18 cellular contexts compared by ENCODE assay signal in genomic region chr6:57072108-57072507, GRCh38. TPM values are rescaled to one million over a fixed set of nuclear protein-coding genes. Genes with fewer than 3 reads are reported as not detected.
A peak's percentile ranks its signal among the peaks of the same experiment; 100 is the strongest.
DNase-seq lines count a peak whose midpoint lies in the region; ATAC-seq, FAIRE-seq and TF ChIP-seq lines count a peak whose summit lies in the region.
"Had no signal": no experiment of that assay in that cellular context is flagged by ENCODE, and none has a peak within 500 bp of the region (broad histone marks: within the 10 kb centered on the region; RNA-seq: fewer than 3 reads in every experiment).

No MANE protein-coding gene starts in this region.

- FAIRE-seq in HTR-8/SVneo (lab: Jason Lieb, UNC) = peak; percentile 69
- FAIRE-seq: A204.1, GM19239 had no signal

- peaks cover 9% of the 10 kb centered on the region for H3K36me3 Mint-ChIP-seq in activated T-cell treated with anti-CD3 and anti-CD28 coated beads, Interleukin-2, amount 50 U/mL, for 4 hours (ENCODE audit: insufficient read depth)

- intact Hi-C loops in left ventricle myocardium superior (cut with micrococcal nuclease) = no loop called here

- ATAC-seq in left ventricle myocardium superior = no peak
- ATAC-seq in activated T-cell treated with anti-CD3 and anti-CD28 coated beads, Interleukin-2, amount 50 U/mL, for 4 hours = no peak
- ATAC-seq: HCT116 had no signal

- no peak overlapping the region for H3K4me3 ChIP-seq in fibroblast of pulmonary artery (replicated peaks; ENCODE audit: low read depth, low read length)

- no peak overlapping the region for H3K4me3 Mint-ChIP-seq in activated T-cell treated with anti-CD3 and anti-CD28 coated beads, Interleukin-2, amount 50 U/mL, for 4 hours
- H3K4me3 Mint-ChIP-seq: B cell; CD4-positive, alpha-beta T cell; IgD-negative memory B cell had no signal

- TF ChIP-seq CTCF in fibroblast of pulmonary artery (IDR thresholded peaks at IDR 0.05; ENCODE audit: low read length, missing control alignments) = no peak

- H3K9me3 Mint-ChIP-seq in activated T-cell treated with anti-CD3 and anti-CD28 coated beads, Interleukin-2, amount 50 U/mL, for 4 hours = no peaks in the 10 kb centered on the region
- H3K9me3 Mint-ChIP-seq: CD4-positive, alpha-beta T cell had no signal

- DNase-seq in EH (ENCODE audit: low read depth) (peak; percentile 7), HTR-8/SVneo (ENCODE audit: insufficient read length, low spot score) (no peak), SK-MEL-5 (ENCODE audit: low read depth, low spot score) (peak; percentile 3), fibroblast of pulmonary artery (ENCODE audit: low read depth) (peak; percentile 8), left ventricle myocardium superior (no peak)
- no peak for DNase-seq in stimulated activated CD4-positive, alpha-beta T cell treated with anti-CD3 and anti-CD28 coated beads, Interleukin-4, amount 100 ng/mL, for 24 hours
- DNase-seq in activated T-cell treated with anti-CD3 and anti-CD28 coated beads, Interleukin-2, amount 50 U/mL, for 4 hours = no peak
- DNase-seq: C1 segment of cervical spinal cord; Calu3; CD4-positive, alpha-beta T cell; DMS153; DMS79 treated with DMSO at 0.1 percent for 48 hours; GDM1 had no signal

- in situ Hi-C loops in SK-MEL-5 (cut with HindIII; ENCODE audit: low pct_unique_long_range_greater_than_20kb, low sequenced_read_pairs) = no loop called here

- H3K27me3 Mint-ChIP-seq in activated T-cell treated with anti-CD3 and anti-CD28 coated beads, Interleukin-2, amount 50 U/mL, for 4 hours (ENCODE audit: low read depth) = no peaks in the 10 kb centered on the region
- H3K27me3 Mint-ChIP-seq: B cell; CD4-positive, alpha-beta T cell; IgD-negative memory B cell had no signal

- H3K4me1 Mint-ChIP-seq in activated T-cell treated with anti-CD3 and anti-CD28 coated beads, Interleukin-2, amount 50 U/mL, for 4 hours (ENCODE audit: low read depth) = no peaks in the 10 kb centered on the region
- H3K4me1 Mint-ChIP-seq: B cell had no signal

RNA-seq across cellular contexts. Expression of gene ZNF451, which starts 17.9 kb away (rescaled TPM):
- total RNA-seq in SK-MEL-5 (2014; rRNA removed; shearing (Covaris generic)) = 33.9 and 41.9 TPM in 2 replicates
- 14.5 and 16.9 TPM in 2 replicates for polyA plus RNA-seq in SK-MEL-5 (2015; cell fraction: cytosol; rRNA removed)
- polyA plus RNA-seq in SK-MEL-5 (2015; cell fraction: nucleus; rRNA removed) = 80.0 and 80.8 TPM in 2 replicates
- total RNA-seq in left ventricle myocardium superior = 23.7 TPM
- total RNA-seq in activated T-cell treated with anti-CD3 and anti-CD28 coated beads, Interleukin-2, amount 50 U/mL, for 4 hours = 10 to 100 TPM; 36.8 to 44.8 (median 43.3) TPM

RNA-seq across cellular contexts. Expression of gene KIAA1586, which starts 25.6 kb away (rescaled TPM):
- total RNA-seq in SK-MEL-5 (2014; rRNA removed; shearing (Covaris generic)) = 9.4 and 10.1 TPM in 2 replicates
- polyA plus RNA-seq in SK-MEL-5 (2015; cell fraction: cytosol; rRNA removed) = 4.2 and 4.5 TPM in 2 replicates
- polyA plus RNA-seq in SK-MEL-5 (2015; cell fraction: nucleus; rRNA removed) = 7.1 and 13.8 TPM in 2 replicates
- total RNA-seq in left ventricle myocardium superior = 7.7 TPM
- 10 to 100 TPM; 13.1 to 15.2 (median 14.2) TPM for total RNA-seq in activated T-cell treated with anti-CD3 and anti-CD28 coated beads, Interleukin-2, amount 50 U/mL, for 4 hours

Comparison
In these comparisons a context has a peak if more than half of its experiments do, and no peak if none do; other contexts are left out.
1. DNase-seq: peak in EH (single experiment), SK-MEL-5 (single experiment) and fibroblast of pulmonary artery (single experiment); none in HTR-8/SVneo (single experiment), left ventricle myocardium superior (single experiment), stimulated activated CD4-positive, alpha-beta T cell treated with anti-CD3 and anti-CD28 coated beads, Interleukin-4, amount 100 ng/mL, for 24 hours (single experiment) and activated T-cell treated with anti-CD3 and anti-CD28 coated beads, Interleukin-2, amount 50 U/mL, for 4 hours (single experiment).